ENCODE assay signal across 6 cellular contexts in genomic region chr6:32189082-32189741, GRCh38. TPM values are rescaled to one million over a fixed set of nuclear protein-coding genes. Genes with fewer than 3 reads are reported as not detected.
DNase-seq lines count a peak whose midpoint lies in the region; ATAC-seq and TF ChIP-seq lines count a peak whose summit lies in the region.

No MANE protein-coding gene starts in this region.

- DNase-seq in HFF-Myc (ENCODE audit: extremely low read depth, low read depth) (no peak), osteoblast (ENCODE audit: insufficient read length, low spot score, missing footprints) (peak; percentile 71), NCI-H1436 treated with DMSO at 0.1 percent for 48 hours (lab: John Stamatoyannopoulos, UW) (no peak), NCI-H2171 treated with DMSO at 0.1 percent for 48 hours (lab: John Stamatoyannopoulos, UW) (no peak), ecto neural progenitor cell (ENCODE audit: low spot score) (no peak)
- DNase-seq in central memory CD8-positive, alpha-beta T cell (ENCODE audit: low spot score in 2 of 2) = no peak

- H3K79me2 ChIP-seq in osteoblast (ENCODE audit: insufficient read depth, low read length) = peaks cover 21% of the 10 kb centered on the region

- no peaks in the 10 kb centered on the region for H3K27me3 Mint-ChIP-seq in central memory CD8-positive, alpha-beta T cell

- TF ChIP-seq CTCF in HFF-Myc (IDR thresholded peaks at IDR 0.05; ENCODE audit: low read depth, low read length, missing control alignments) (no peak), osteoblast (IDR thresholded peaks at IDR 0.05; ENCODE audit: extremely low read depth, low read depth, low read length) (no peak)

- H4K20me1 ChIP-seq in osteoblast (ENCODE audit: insufficient read depth, low read length) = no peaks in the 10 kb centered on the region

- H3K27ac ChIP-seq in osteoblast (ENCODE audit: low read depth, low read length) = peak overlapping the region; percentile 47

- H3K4me1 Mint-ChIP-seq in central memory CD8-positive, alpha-beta T cell = peaks cover 71% of the 10 kb centered on the region

- H3K4me2 ChIP-seq in osteoblast (ENCODE audit: insufficient read depth, low read length) = peak overlapping the region; percentile 78

- H3K4me3 ChIP-seq in HFF-Myc (replicated peaks; ENCODE audit: low read depth, low read length) = peak overlapping the region; percentile 77
- H3K4me3 ChIP-seq in osteoblast (ENCODE audit: insufficient read depth, low read length) = peak overlapping the region; percentile 80

- H2AFZ ChIP-seq in osteoblast (ENCODE audit: low read length) = no peak overlapping the region

- no peak for ATAC-seq in central memory CD8-positive, alpha-beta T cell (replicated peaks; ENCODE audit: extremely low read depth, poor library complexity, severe bottlenecking)

- H3K27ac Mint-ChIP-seq in central memory CD8-positive, alpha-beta T cell (ENCODE audit: low read depth) = peak overlapping the region; percentile 98

- H3K9me3 Mint-ChIP-seq in central memory CD8-positive, alpha-beta T cell = no peaks in the 10 kb centered on the region

- no peaks in the 10 kb centered on the region for H3K9me3 ChIP-seq in osteoblast (ENCODE audit: low read depth, low read length)

- peaks cover 11% of the 10 kb centered on the region for H3K4me1 ChIP-seq in osteoblast (ENCODE audit: insufficient read depth, low read length)

- H3K36me3 ChIP-seq in osteoblast (ENCODE audit: insufficient read depth, low read length) = peaks cover 23% of the 10 kb centered on the region

- H3K4me3 Mint-ChIP-seq in central memory CD8-positive, alpha-beta T cell = peak overlapping the region; percentile 98

- H3K27me3 ChIP-seq in osteoblast (ENCODE audit: insufficient read depth, low read length) = no peaks in the 10 kb centered on the region

- H3K36me3 Mint-ChIP-seq in central memory CD8-positive, alpha-beta T cell (ENCODE audit: insufficient read depth) = peaks cover 49% of the 10 kb centered on the region

RNA-seq across cellular contexts. Expression of gene PBX2, which starts 0.8 kb away (rescaled TPM):
- total RNA-seq in osteoblast = 17.4 and 18.6 TPM in 2 replicates

RNA-seq across cellular contexts. Expression of gene GPSM3, which starts 3.2 kb away (rescaled TPM):
- 0.88 and 1.1 TPM in 2 replicates for total RNA-seq in osteoblast

RNA-seq across cellular contexts. Expression of gene AGER, which starts 5.2 kb away (rescaled TPM):
- total RNA-seq in osteoblast = under 0.01 TPM in 2 replicates

RNA-seq across cellular contexts. Expression of gene RNF5, which starts 11.0 kb away (rescaled TPM):
- 25.3 and 32.9 TPM in 2 replicates for total RNA-seq in osteoblast

RNA-seq across cellular contexts. Expression of gene AGPAT1, which starts 13.3 kb away (rescaled TPM):
- 17.4 and 19.2 TPM in 2 replicates for total RNA-seq in osteoblast
